Comparison of ENCODE assay signal across 21 cellular contexts in the genomic region with DNA sequence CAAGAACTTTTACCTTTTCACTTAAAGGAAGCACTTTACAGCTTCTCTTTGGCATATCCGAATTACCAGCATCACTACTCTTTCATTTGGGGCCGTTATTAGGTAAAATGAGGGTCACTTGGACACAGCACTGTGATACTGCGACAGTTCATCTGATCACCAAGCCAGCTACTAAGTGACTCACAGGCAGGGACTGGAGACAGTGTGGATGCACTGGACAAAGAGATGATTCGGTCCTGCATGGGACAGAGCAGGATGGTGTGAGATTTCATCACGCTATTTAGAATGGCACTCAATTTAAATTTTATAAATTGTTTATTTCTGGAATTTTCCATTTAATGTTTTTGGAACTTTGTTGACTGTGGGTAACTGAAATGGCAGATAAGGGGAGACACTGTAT. TPM values are rescaled to one million over a fixed set of nuclear protein-coding genes. Genes with fewer than 3 reads are reported as not detected.
"Had no signal": no experiment of that assay in that cellular context is flagged by ENCODE, and none has a peak within 500 bp of the region (broad histone marks: within the 10 kb centered on the region; RNA-seq: fewer than 3 reads in every experiment).

No MANE protein-coding gene starts in this region.

- H3K4me1 Mint-ChIP-seq: activated naive CD4-positive, alpha-beta T cell treated with anti-CD3 and anti-CD28 coated beads, Interleukin-2, amount 10 ng/mL, durations not matched to agents 7 days and 5 days; activated naive CD8-positive, alpha-beta T cell treated with anti-CD3 and anti-CD28 coated beads, Interleukin-2, amount 50 U/mL, for 24 hours; immature natural killer cell; memory B cell had no signal

- H3K27ac ChIP-seq: pancreas, spleen, transverse colon, VCaP had no signal

- H3K9me3 ChIP-seq: mucosa of descending colon, pancreas, spleen, transverse colon had no signal

- H3K9me3 Mint-ChIP-seq: activated naive CD4-positive, alpha-beta T cell treated with anti-CD3 and anti-CD28 coated beads, Interleukin-2, amount 10 ng/mL, durations not matched to agents 7 days and 5 days; activated naive CD8-positive, alpha-beta T cell treated with anti-CD3 and anti-CD28 coated beads, Interleukin-2, amount 50 U/mL, for 24 hours; memory B cell; naive thymus-derived CD8-positive, alpha-beta T cell; stimulated activated naive B cell treated with anti-CD40 and anti-IgM and Interleukin-4, amounts not matched to agents 10 μg/mL and 1 μg/mL and 100 μg/mL, for 72 hours had no signal

- H3K36me3 Mint-ChIP-seq: activated naive CD4-positive, alpha-beta T cell treated with anti-CD3 and anti-CD28 coated beads, Interleukin-2, amount 10 ng/mL, durations not matched to agents 7 days and 5 days; immature natural killer cell; memory B cell; naive thymus-derived CD8-positive, alpha-beta T cell; stimulated activated naive B cell treated with anti-CD40 and anti-IgM and Interleukin-4, amounts not matched to agents 10 μg/mL and 1 μg/mL and 100 μg/mL, for 72 hours had no signal

- H3K4me3 Mint-ChIP-seq: activated naive CD4-positive, alpha-beta T cell treated with anti-CD3 and anti-CD28 coated beads, Interleukin-2, amount 10 ng/mL, durations not matched to agents 7 days and 5 days; activated naive CD8-positive, alpha-beta T cell treated with anti-CD3 and anti-CD28 coated beads, Interleukin-2, amount 50 U/mL, for 24 hours; immature natural killer cell; memory B cell; naive thymus-derived CD8-positive, alpha-beta T cell; stimulated activated naive B cell treated with anti-CD40 and anti-IgM and Interleukin-4, amounts not matched to agents 10 μg/mL and 1 μg/mL and 100 μg/mL, for 72 hours had no signal

- H3K27ac Mint-ChIP-seq: activated naive CD4-positive, alpha-beta T cell treated with anti-CD3 and anti-CD28 coated beads, Interleukin-2, amount 10 ng/mL, durations not matched to agents 7 days and 5 days; activated naive CD8-positive, alpha-beta T cell treated with anti-CD3 and anti-CD28 coated beads, Interleukin-2, amount 50 U/mL, for 24 hours; immature natural killer cell; memory B cell; naive thymus-derived CD8-positive, alpha-beta T cell had no signal

- H3K4me3 ChIP-seq: mucosa of descending colon, pancreas, spleen, transverse colon had no signal

- ATAC-seq: activated naive CD8-positive, alpha-beta T cell treated with anti-CD3 and anti-CD28 coated beads, Interleukin-2, amount 50 U/mL, for 24 hours; esophagus mucosa; left ventricle myocardium superior; mucosa of descending colon; naive thymus-derived CD8-positive, alpha-beta T cell; pancreas; sciatic nerve; stimulated activated naive B cell treated with anti-CD40 and anti-IgM and Interleukin-4, amounts not matched to agents 10 μg/mL and 1 μg/mL and 100 μg/mL, for 72 hours had no signal

- DNase-seq: activated CD4-positive, CD25-positive, alpha-beta regulatory T cell treated with anti-CD3 and anti-CD28 coated beads, Interleukin-2, amount 50 U/mL, for 72 hours; activated CD8-positive, alpha-beta memory T cell treated with anti-CD3 and anti-CD28 coated beads for 24 hours; activated CD8-positive, alpha-beta memory T cell treated with anti-CD3 and anti-CD28 coated beads, Interleukin-2, amount 50 U/mL, for 48 hours; activated effector memory CD4-positive, alpha-beta T cell treated with Interleukin-2 at 50 U/mL for 16 hours; activated naive CD4-positive, alpha-beta T cell treated with anti-CD3 and anti-CD28 coated beads, Interleukin-2, amount 10 ng/mL, durations not matched to agents 7 days and 5 days; activated naive CD8-positive, alpha-beta T cell treated with anti-CD3 and anti-CD28 coated beads, Interleukin-2, amount 50 U/mL, for 24 hours; activated T-cell treated with anti-CD3 and anti-CD28 coated beads, Interleukin-2, amount 50 U/mL, for 48 hours; effector CD8-positive, alpha-beta T cell; immature natural killer cell; left ventricle myocardium superior; mucosa of descending colon; naive thymus-derived CD8-positive, alpha-beta T cell; pancreas; spleen; stimulated activated naive B cell treated with anti-CD40 and anti-IgM and Interleukin-4, amounts not matched to agents 10 μg/mL and 1 μg/mL and 100 μg/mL, for 72 hours; transverse colon had no signal

- H3K36me3 ChIP-seq: pancreas, spleen, transverse colon had no signal

- H3K27me3 ChIP-seq: pancreas, spleen, transverse colon had no signal

RNA-seq across cellular contexts. Expression of a gene that starts 17.9 kb away (rescaled TPM):
- total RNA-seq: naive thymus-derived CD8-positive, alpha-beta T cell; T-helper 1 cell treated with Interleukin-12 subunit alpha and Interleukin-12 subunit beta and Interleukin-4 antibody, amounts not matched to agents 30 ng/mL and 1 ng/mL, for 36 hours had no signal
